Comparison of ENCODE assay signal across 27 cellular contexts in the genomic region with DNA sequence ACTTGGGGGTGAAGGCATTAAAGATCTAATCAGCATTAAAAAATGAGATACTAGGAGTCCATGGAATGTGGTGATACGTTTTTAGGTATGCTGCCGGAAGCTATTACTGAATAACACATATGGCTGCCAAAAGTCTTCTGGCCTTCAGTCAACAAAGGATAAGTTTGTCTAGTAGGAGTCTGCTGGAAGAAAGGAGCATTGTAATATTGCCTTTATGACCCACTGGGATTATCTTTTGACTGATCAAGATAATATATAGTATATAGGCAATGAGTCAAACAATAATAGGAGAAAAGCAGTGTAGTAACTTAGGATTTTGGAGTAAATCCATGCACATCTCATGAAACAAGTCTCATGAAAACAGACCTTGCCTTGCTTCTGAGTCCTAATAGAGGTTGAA.
DNase-seq lines count a peak whose midpoint lies in the region; ATAC-seq and TF ChIP-seq lines count a peak whose summit lies in the region.
"Had no signal": no experiment of that assay in that cellular context is flagged by ENCODE, and none has a peak within 500 bp of the region (broad histone marks: within the 10 kb centered on the region; RNA-seq: fewer than 3 reads in every experiment).

No MANE protein-coding gene starts in this region.

- H3K9me3 Mint-ChIP-seq in activated T-helper 2 cell treated with anti-CD3 and anti-CD28 coated beads, Interferon-gamma antibody, Interleukin-2, Interleukin-4, amounts not matched to agents 10 μg/mL and 5 μg/mL and 100 μg/mL, durations not matched to agents 14 hours and 24 hours and 36 hours: no peaks in the 10 kb centered on the region
- H3K9me3 Mint-ChIP-seq: GM23338 had no signal

- no peak overlapping the region for H3K4me3 Mint-ChIP-seq in activated T-helper 2 cell treated with anti-CD3 and anti-CD28 coated beads, Interferon-gamma antibody, Interleukin-2, Interleukin-4, amounts not matched to agents 10 μg/mL and 5 μg/mL and 100 μg/mL, durations not matched to agents 14 hours and 24 hours and 36 hours (ENCODE audit: low read depth)
- H3K4me3 Mint-ChIP-seq: GM23338, mesothelial cell of epicardium, nephron had no signal

- intact Hi-C loops in activated T-helper 2 cell treated with anti-CD3 and anti-CD28 coated beads, Interferon-gamma antibody, Interleukin-2, Interleukin-4, amounts not matched to agents 10 μg/mL and 5 μg/mL and 100 μg/mL, durations not matched to agents 14 hours and 24 hours and 36 hours (cut with micrococcal nuclease): no loop called here

- H3K36me3 Mint-ChIP-seq in activated T-helper 2 cell treated with anti-CD3 and anti-CD28 coated beads, Interferon-gamma antibody, Interleukin-2, Interleukin-4, amounts not matched to agents 10 μg/mL and 5 μg/mL and 100 μg/mL, durations not matched to agents 14 hours and 24 hours and 36 hours (ENCODE audit: low read depth): no peaks in the 10 kb centered on the region
- H3K36me3 Mint-ChIP-seq: mesothelial cell of epicardium had no signal

- H3K4me3 ChIP-seq in LNCaP clone FGC (ENCODE audit: low read depth, low read length) (no peak overlapping the region), astrocyte of the cerebellum (ENCODE audit: low read depth, low read length) (no peak overlapping the region)
- H3K4me3 ChIP-seq: esophagus squamous epithelium, GM23338, skin epidermis, thoracic aorta had no signal

- H3K4me1 Mint-ChIP-seq in activated T-helper 2 cell treated with anti-CD3 and anti-CD28 coated beads, Interferon-gamma antibody, Interleukin-2, Interleukin-4, amounts not matched to agents 10 μg/mL and 5 μg/mL and 100 μg/mL, durations not matched to agents 14 hours and 24 hours and 36 hours (ENCODE audit: low read depth): no peaks in the 10 kb centered on the region

- no peak for TF ChIP-seq CTCF in LNCaP clone FGC (IDR thresholded peaks at IDR 0.05; ENCODE audit: control insufficient read depth, extremely low read depth, insufficient read depth)
- no peak for TF ChIP-seq CTCF in astrocyte of the cerebellum (IDR thresholded peaks at IDR 0.05; ENCODE audit: low read depth, low read length, missing control alignments)

- no peak overlapping the region for H3K27ac Mint-ChIP-seq in activated T-helper 2 cell treated with anti-CD3 and anti-CD28 coated beads, Interferon-gamma antibody, Interleukin-2, Interleukin-4, amounts not matched to agents 10 μg/mL and 5 μg/mL and 100 μg/mL, durations not matched to agents 14 hours and 24 hours and 36 hours
- H3K27ac Mint-ChIP-seq: GM23338, mesothelial cell of epicardium, nephron had no signal

- no peak for ATAC-seq in HG03135 (IDR thresholded peaks at IDR 0.05; ENCODE audit: unreplicated experiment)
- ATAC-seq in GM19467 (IDR thresholded peaks at IDR 0.05; ENCODE audit: unreplicated experiment): no peak
- ATAC-seq: GM23338, left lobe of liver had no signal

- DNase-seq in AG20443 (ENCODE audit: low spot score) (peak; percentile 11), LNCaP clone FGC (ENCODE audit: low read depth) (peak; percentile 69), astrocyte of the cerebellum (ENCODE audit: low read depth) (peak; percentile 11), foreskin melanocyte (peak; percentile 85)
- no peak for DNase-seq in activated T-helper 2 cell treated with anti-CD3 and anti-CD28 coated beads, Interferon-gamma antibody, Interleukin-2, Interleukin-4, amounts not matched to agents 10 μg/mL and 5 μg/mL and 100 μg/mL, durations not matched to agents 14 hours and 24 hours and 36 hours (ENCODE audit: low spot score)
- no peak for DNase-seq in activated naive CD4-positive, alpha-beta T cell treated with Interleukin-2 at 50 U/mL for 16 hours
- DNase-seq: activated CD4-positive, alpha-beta T cell treated with anti-CD3 and anti-CD28 coated beads for 48 hours; activated effector memory CD4-positive, alpha-beta T cell treated with Interleukin-2 at 50 U/mL for 16 hours; DMS153; effector CD8-positive, alpha-beta T cell; esophagus squamous epithelium; KG1; NCI-H1105; NCI-H526; posterior cingulate gyrus; SHP77; stimulated activated CD4-positive, alpha-beta T cell treated with anti-CD3 and anti-CD28 coated beads, Interleukin-2, amount 100 ng/mL, for 24 hours; stimulated activated naive CD4-positive, alpha-beta T cell; T-helper 1 cell had no signal

- H3K27me3 Mint-ChIP-seq in activated T-helper 2 cell treated with anti-CD3 and anti-CD28 coated beads, Interferon-gamma antibody, Interleukin-2, Interleukin-4, amounts not matched to agents 10 μg/mL and 5 μg/mL and 100 μg/mL, durations not matched to agents 14 hours and 24 hours and 36 hours (ENCODE audit: low read depth): no peaks in the 10 kb centered on the region

- in situ Hi-C loops in astrocyte of the cerebellum (cut with HindIII; ENCODE audit: low sequenced_read_pairs): no loop called here

Comparison
In these comparisons a context has a peak if more than half of its experiments do, and no peak if none do; other contexts are left out.
1. DNase-seq: peak in AG20443 (single experiment), LNCaP clone FGC (single experiment), astrocyte of the cerebellum (single experiment) and foreskin melanocyte (single experiment); none in activated T-helper 2 cell treated with anti-CD3 and anti-CD28 coated beads, Interferon-gamma antibody, Interleukin-2, Interleukin-4, amounts not matched to agents 10 μg/mL and 5 μg/mL and 100 μg/mL, durations not matched to agents 14 hours and 24 hours and 36 hours (single experiment) and activated naive CD4-positive, alpha-beta T cell treated with Interleukin-2 at 50 U/mL for 16 hours (single experiment).